Comparison of ENCODE assay signal across 1 cellular context in the genomic region with DNA sequence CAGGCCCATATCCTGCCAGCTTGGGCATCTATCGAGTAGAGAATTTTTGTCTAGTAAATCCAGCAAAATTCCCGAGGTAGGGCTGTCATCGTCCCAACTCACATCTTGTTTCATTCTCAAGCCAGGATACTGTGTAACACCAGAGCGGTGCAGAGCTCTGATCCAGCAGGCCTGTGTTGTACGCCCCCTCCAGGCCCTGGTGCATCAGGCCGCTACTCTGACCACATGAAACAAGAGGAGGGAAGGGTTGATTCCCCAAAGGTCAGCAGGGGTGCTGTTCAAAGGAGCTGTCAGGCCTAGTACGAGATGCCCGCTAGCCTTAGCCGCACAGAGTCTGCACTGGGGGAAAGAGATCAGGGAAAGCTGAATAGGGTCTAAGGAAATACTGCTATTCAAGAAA.
TF ChIP-seq lines count a peak whose summit lies in the region.

No MANE protein-coding gene starts in this region.

TF ChIP-seq in HepG2, 621 proteins besides CTCF, POLR2A, EP300 and RAD21 (continued from another document):
- no peak for TF ChIP-seq ZBTB4 (CRISPR knock-in tag; IDR thresholded peaks at IDR 0.05; ENCODE audit: borderline replicate concordance)
- no peak for TF ChIP-seq MTA3 (CRISPR knock-in tag; IDR thresholded peaks at IDR 0.05)
- TF ChIP-seq ZSCAN22 (CRISPR knock-in tag; IDR thresholded peaks at IDR 0.05): no peak
- TF ChIP-seq ZNF136 (CRISPR knock-in tag; IDR thresholded peaks at IDR 0.05; ENCODE audit: low read depth): no peak
- TF ChIP-seq ZNF772 (CRISPR knock-in tag; IDR thresholded peaks at IDR 0.05): no peak
TF ChIP-seq in HepG2: peak in this region for 0.
